ENCODE assay signal across 15 cellular contexts in genomic region chr7:77413861-77414424, GRCh38. TPM values are rescaled to one million over a fixed set of nuclear protein-coding genes. Genes with fewer than 3 reads are reported as not detected.
A peak's percentile ranks its signal among the peaks of the same experiment; 100 is the strongest.
DNase-seq lines count a peak whose midpoint lies in the region; ATAC-seq and TF ChIP-seq lines count a peak whose summit lies in the region.
"Had no signal": no experiment of that assay in that cellular context is flagged by ENCODE, and none has a peak within 500 bp of the region (broad histone marks: within the 10 kb centered on the region; RNA-seq: fewer than 3 reads in every experiment).

No MANE protein-coding gene starts in this region.

- no peaks in the 10 kb centered on the region for H4K20me1 ChIP-seq in GM23248 (ENCODE audit: insufficient read depth)
- no peaks in the 10 kb centered on the region for H4K20me1 ChIP-seq in smooth muscle cell (ENCODE audit: low read depth)

- H3F3A ChIP-seq in GM23248 (ENCODE audit: insufficient read depth) (peaks cover 36% of the 10 kb centered on the region), smooth muscle cell (ENCODE audit: low read depth) (peaks cover 3% of the 10 kb centered on the region)

- H3K4me1 ChIP-seq in GM23248 (ENCODE audit: insufficient read depth) (peaks cover 30% of the 10 kb centered on the region), iPS-18a (ENCODE audit: control insufficient read depth, low read depth, low read length) (peaks cover 37% of the 10 kb centered on the region), spleen (peaks cover 9 to 91% (median 62%) of the 10 kb centered on the region in 6 donors), smooth muscle cell (ENCODE audit: low read depth) (peaks cover 16% of the 10 kb centered on the region)
- H3K4me1 ChIP-seq: prostate gland had no signal

- H3K36me3 ChIP-seq in GM23248 (ENCODE audit: low read depth) (no peaks in the 10 kb centered on the region), iPS-18a (ENCODE audit: control insufficient read depth, low read depth, low read length) (no peaks in the 10 kb centered on the region), spleen (no peaks in the 10 kb centered on the region), smooth muscle cell (ENCODE audit: low read depth) (no peaks in the 10 kb centered on the region)
- H3K36me3 ChIP-seq: prostate gland had no signal

- TF ChIP-seq CTCF in activated B cell treated with CpG ODN at 0.5 μM for 24 hours (IDR thresholded peaks at IDR 0.05) (no peak), spleen (IDR thresholded peaks at IDR 0.05 in 8 of 11, conservative IDR thresholded peaks at IDR 0.05 in 3 of 11) (no peak), smooth muscle cell (IDR thresholded peaks at IDR 0.05; ENCODE audit: borderline replicate concordance, insufficient read depth, poor library complexity, severe bottlenecking) (no peak)

- TF ChIP-seq POLR2A in spleen (IDR thresholded peaks at IDR 0.05), result no peak

- in situ Hi-C loops in GM23248 (cut with MboI), result no loop called here

- H3K9me3 ChIP-seq in GM23248 (ENCODE audit: low read depth) (no peaks in the 10 kb centered on the region), iPS-18a (ENCODE audit: control insufficient read depth, low read depth, low read length) (no peaks in the 10 kb centered on the region), spleen (no peaks in the 10 kb centered on the region), smooth muscle cell (replicated peaks; ENCODE audit: low read depth) (no peaks in the 10 kb centered on the region)
- H3K9me3 ChIP-seq: body of pancreas, prostate gland had no signal

- no peak overlapping the region for H2AFZ ChIP-seq in GM23248
- no peak overlapping the region for H2AFZ ChIP-seq in smooth muscle cell (ENCODE audit: low read depth)

- H3K27me3 Mint-ChIP-seq in activated B cell treated with CpG ODN at 0.5 μM for 24 hours, result no peaks in the 10 kb centered on the region
- peaks cover 27% of the 10 kb centered on the region for H3K27me3 Mint-ChIP-seq in activated CD4-positive, alpha-beta T cell treated with anti-CD3 and anti-CD28 coated beads, Interleukin-2, amount 10 ng/mL, durations not matched to agents 7 days and 5 days

- ATAC-seq in activated B cell treated with CpG ODN at 0.5 μM for 24 hours (ENCODE audit: low read depth), result no peak
- ATAC-seq: activated CD8-positive, alpha-beta memory T cell treated with anti-CD3 and anti-CD28 coated beads, Interleukin-2, amount 10 ng/mL, durations not matched to agents 7 days and 5 days; body of pancreas; esophagus mucosa; left colon had no signal

- no peaks in the 10 kb centered on the region for H3K9me3 Mint-ChIP-seq in activated B cell treated with CpG ODN at 0.5 μM for 24 hours
- no peaks in the 10 kb centered on the region for H3K9me3 Mint-ChIP-seq in activated CD4-positive, alpha-beta T cell treated with anti-CD3 and anti-CD28 coated beads, Interleukin-2, amount 10 ng/mL, durations not matched to agents 7 days and 5 days
- H3K9me3 Mint-ChIP-seq: T-helper 1 cell treated with Interleukin-12 subunit alpha and Interleukin-12 subunit beta and Interleukin-4 antibody, amounts not matched to agents 30 μg/mL and 1 μg/mL, for 36 hours had no signal

- H3K4me1 Mint-ChIP-seq in activated B cell treated with CpG ODN at 0.5 μM for 24 hours, result peaks cover 84% of the 10 kb centered on the region
- peaks cover 32% of the 10 kb centered on the region for H3K4me1 Mint-ChIP-seq in activated CD4-positive, alpha-beta T cell treated with anti-CD3 and anti-CD28 coated beads, Interleukin-2, amount 10 ng/mL, durations not matched to agents 7 days and 5 days

- H3K27me3 ChIP-seq in GM23248 (replicated peaks; ENCODE audit: insufficient read depth) (no peaks in the 10 kb centered on the region), iPS-18a (ENCODE audit: control insufficient read depth, insufficient read depth, low read length) (peaks cover 36% of the 10 kb centered on the region), spleen (replicated peaks in 1 of 7) (no peaks in the 10 kb centered on the region), smooth muscle cell (ENCODE audit: low read depth) (peaks cover 53% of the 10 kb centered on the region)
- H3K27me3 ChIP-seq: body of pancreas had no signal

- CTCF ChIA-PET in activated B cell treated with CpG ODN at 0.5 μM for 24 hours (lab: Charles Lee), result interaction anchor here (1.1 to 2.3 kb wide), 5 partner anchors 12 to 167 kb away, joined by 3 to 6 read pairs (median 5); no protein-coding TSS in a partner anchor
- CTCF ChIA-PET in activated CD4-positive, alpha-beta T cell treated with anti-CD3 and anti-CD28 coated beads, Interleukin-2, amount 10 ng/mL, durations not matched to agents 7 days and 5 days (lab: Charles Lee), result interaction anchor here (0.5 to 1.5 kb wide), 5 partner anchors 13 to 120 kb away, joined by 3 to 4 read pairs (median 3); no protein-coding TSS in a partner anchor

- H3K9ac ChIP-seq in GM23248 (no peak overlapping the region), iPS-18a (ENCODE audit: low read length) (no peak overlapping the region), smooth muscle cell (ENCODE audit: low read depth) (no peak overlapping the region)

- no peaks in the 10 kb centered on the region for H3K79me2 ChIP-seq in GM23248 (ENCODE audit: insufficient read depth)
- H3K79me2 ChIP-seq in smooth muscle cell (ENCODE audit: low read depth), result no peaks in the 10 kb centered on the region

- peaks cover 7% of the 10 kb centered on the region for H3K36me3 Mint-ChIP-seq in activated B cell treated with CpG ODN at 0.5 μM for 24 hours (ENCODE audit: low read depth)
- H3K36me3 Mint-ChIP-seq in activated CD4-positive, alpha-beta T cell treated with anti-CD3 and anti-CD28 coated beads, Interleukin-2, amount 10 ng/mL, durations not matched to agents 7 days and 5 days (ENCODE audit: low read depth), result no peaks in the 10 kb centered on the region
- H3K36me3 Mint-ChIP-seq: activated CD8-positive, alpha-beta memory T cell treated with anti-CD3 and anti-CD28 coated beads, Interleukin-2, amount 10 ng/mL, durations not matched to agents 7 days and 5 days had no signal

- intact Hi-C loops in activated B cell treated with CpG ODN at 0.5 μM for 24 hours (cut with micrococcal nuclease) (loop anchor here (1.0 to 5.0 kb wide), 4 partner anchors 8 to 217 kb away; partner anchors contain the start of gene FGL2), spleen (cut with DNase I; ENCODE audit: low total_unique reads) (no loop called here)

- H3K27ac Mint-ChIP-seq in activated B cell treated with CpG ODN at 0.5 μM for 24 hours, result peak overlapping the region; percentile 94
- no peak overlapping the region for H3K27ac Mint-ChIP-seq in activated CD4-positive, alpha-beta T cell treated with anti-CD3 and anti-CD28 coated beads, Interleukin-2, amount 10 ng/mL, durations not matched to agents 7 days and 5 days
- H3K27ac Mint-ChIP-seq: activated CD8-positive, alpha-beta memory T cell treated with anti-CD3 and anti-CD28 coated beads, Interleukin-2, amount 10 ng/mL, durations not matched to agents 7 days and 5 days; T-helper 1 cell treated with Interleukin-12 subunit alpha and Interleukin-12 subunit beta and Interleukin-4 antibody, amounts not matched to agents 30 μg/mL and 1 μg/mL, for 36 hours had no signal

- peak overlapping the region; percentile 85 for H3K4me3 Mint-ChIP-seq in activated B cell treated with CpG ODN at 0.5 μM for 24 hours
- H3K4me3 Mint-ChIP-seq in activated CD4-positive, alpha-beta T cell treated with anti-CD3 and anti-CD28 coated beads, Interleukin-2, amount 10 ng/mL, durations not matched to agents 7 days and 5 days, result no peak overlapping the region
- H3K4me3 Mint-ChIP-seq: activated CD8-positive, alpha-beta memory T cell treated with anti-CD3 and anti-CD28 coated beads, Interleukin-2, amount 10 ng/mL, durations not matched to agents 7 days and 5 days had no signal

- peak; percentile 60 for DNase-seq in GM23248
- DNase-seq in activated B cell treated with CpG ODN at 0.5 μM for 24 hours, result no peak
- DNase-seq in spleen, result no peak
- DNase-seq in smooth muscle cell (lab: John Stamatoyannopoulos, UW; ENCODE audit: unreplicated experiment), result no peak
- no peak for DNase-seq in NCI-H345 treated with DMSO at 0.1 percent for 48 hours (lab: John Stamatoyannopoulos, UW; ENCODE audit: unreplicated experiment)
- no peak for DNase-seq in activated CD4-positive, alpha-beta T cell treated with anti-CD3 and anti-CD28 coated beads, Interleukin-2, amount 10 ng/mL, durations not matched to agents 7 days and 5 days
- no peak for DNase-seq in NCI-H69 (lab: John Stamatoyannopoulos, UW)
- DNase-seq: activated CD8-positive, alpha-beta memory T cell treated with anti-CD3 and anti-CD28 coated beads, Interleukin-2, amount 10 ng/mL, durations not matched to agents 7 days and 5 days; left colon; NCI-H1436 had no signal

- H3K9me2 ChIP-seq in GM23248 (ENCODE audit: insufficient read depth), result no peaks in the 10 kb centered on the region

- no peak overlapping the region for H3K4me3 ChIP-seq in GM23248
- peak overlapping the region; percentile 17 for H3K4me3 ChIP-seq in iPS-18a (ENCODE audit: low read length)
- peak overlapping the region in 5 of 8 donors; percentile 1 to 87 (median 7) for H3K4me3 ChIP-seq in spleen
- no peak overlapping the region for H3K4me3 ChIP-seq in smooth muscle cell
- H3K4me3 ChIP-seq: body of pancreas, prostate gland had no signal

- H3K27ac ChIP-seq in GM23248, result peak overlapping the region; percentile 25
- H3K27ac ChIP-seq in iPS-18a (ENCODE audit: low read length), result no peak overlapping the region
- H3K27ac ChIP-seq in spleen, result peak overlapping the region; percentile 90 to 98 (median 96)
- H3K27ac ChIP-seq in smooth muscle cell (ENCODE audit: low read depth), result no peak overlapping the region
- H3K27ac ChIP-seq: prostate gland had no signal

- no peak overlapping the region for H3K4me2 ChIP-seq in GM23248 (ENCODE audit: unreplicated experiment)
- H3K4me2 ChIP-seq in smooth muscle cell, result no peak overlapping the region

- POLR2A ChIA-PET in activated B cell treated with CpG ODN at 0.5 μM for 24 hours (lab: Charles Lee), result interaction anchor here (0.5 to 6.0 kb wide), 24 partner anchors 8 to 493 kb away, joined by 3 to 144 read pairs (median 10); partner anchors contain the start of gene PTPN12
- POLR2A ChIA-PET in activated CD4-positive, alpha-beta T cell treated with anti-CD3 and anti-CD28 coated beads, Interleukin-2, amount 10 ng/mL, durations not matched to agents 7 days and 5 days (lab: Charles Lee), result no interaction called here

RNA-seq across cellular contexts. Expression of gene GSAP, which starts 2.2 kb away (rescaled TPM):
- 4.3 and 5.2 TPM in 2 replicates for total RNA-seq in GM23248 (2014; rRNA removed; shearing (Covaris generic))
- polyA plus RNA-seq in GM23248 (2016; fragmentation: Nextera tagmentation; extraction: Ambion mirVana), result 4.1 and 4.2 TPM in 2 replicates
- total RNA-seq in activated B cell treated with CpG ODN at 0.5 μM for 24 hours, result 73.9 and 91.2 TPM in 2 replicates
- 10 to 100 TPM; 54.5 to 96.5 (median 86.2) TPM for total RNA-seq in spleen
- 10 to 100 TPM; 35.9 to 63.6 (median 49.6) TPM for polyA plus RNA-seq in spleen
- total RNA-seq in smooth muscle cell, result 0.94 and 3.2 TPM in 2 replicates
- 0.45 and 1.1 TPM in 2 replicates for polyA plus RNA-seq in smooth muscle cell
- 1 to 10 TPM; 7.8 to 8.7 TPM for total RNA-seq in activated CD4-positive, alpha-beta T cell treated with anti-CD3 and anti-CD28 coated beads, Interleukin-2, amount 10 ng/mL, durations not matched to agents 7 days and 5 days

Comparison
In these comparisons a context has a peak if more than half of its experiments do, and no peak if none do; other contexts are left out.
1. H3K27ac ChIP-seq: peak in GM23248 (single experiment) and spleen (8 of 8); none in iPS-18a (single experiment) and smooth muscle cell (single experiment).
2. H3K4me3 ChIP-seq: peak in iPS-18a (single experiment) and spleen (5 of 8); none in GM23248 (single experiment) and smooth muscle cell (single experiment).